8 cellular contexts compared by ENCODE assay signal in the genomic region with DNA sequence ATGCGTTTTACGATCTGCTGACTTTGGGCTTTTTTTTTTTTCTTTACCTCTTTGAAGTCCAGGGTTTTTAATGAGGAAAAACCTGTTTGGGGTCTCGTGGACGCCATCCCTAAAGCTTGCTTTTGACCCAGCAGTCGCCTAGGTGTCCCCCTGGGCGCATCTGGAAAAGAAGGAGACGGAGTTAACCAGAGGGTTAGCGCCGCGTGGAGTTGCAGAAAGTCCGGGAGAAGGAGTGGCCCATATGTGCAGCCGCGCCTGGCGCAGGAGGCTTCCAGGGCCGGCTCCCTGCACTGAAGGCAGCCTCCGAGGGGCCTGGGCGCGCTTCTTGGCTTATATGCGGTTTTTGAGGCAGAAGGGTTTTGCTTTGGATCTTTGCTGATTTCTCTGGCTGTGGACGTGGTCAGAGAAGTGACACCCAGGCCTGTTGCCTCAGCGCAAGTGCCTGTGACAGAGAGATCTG. TPM values are rescaled to one million over a fixed set of nuclear protein-coding genes. Genes with fewer than 3 reads are reported as not detected.
DNase-seq lines count a peak whose midpoint lies in the region; ATAC-seq and TF ChIP-seq lines count a peak whose summit lies in the region.

No MANE protein-coding gene starts in this region.

- H3K36me3 ChIP-seq in BLaER1 treated with 17β-estradiol and CSF1 and Interleukin-3, amounts not matched to agents 10 nM and 100 nM: peaks cover 0 to 17% (median 6%) of the 10 kb centered on the region in 11 experiments; a peak in 6 of 22 replicates
- no peaks in the 10 kb centered on the region for H3K36me3 ChIP-seq in rectal smooth muscle tissue (ENCODE audit: control insufficient read depth, insufficient read depth, low read length)

- peaks cover 46 to 53% (median 50%) of the 10 kb centered on the region in 11 experiments; a peak in 21 of 22 replicates for H4K20me1 ChIP-seq in BLaER1 treated with 17β-estradiol and CSF1 and Interleukin-3, amounts not matched to agents 10 nM and 100 nM

- DNase-seq in HFF-Myc (ENCODE audit: extremely low read depth, low read depth) (no peak), glutamatergic neuron (no peak), NCI-H446 (lab: John Stamatoyannopoulos, UW) (no peak)
- DNase-seq in activated CD4-positive, alpha-beta memory T cell treated with anti-CD3 and anti-CD28 coated beads for 36 hours: peak; percentile 36

- H3K27ac ChIP-seq in BLaER1 treated with 17β-estradiol and CSF1 and Interleukin-3, amounts not matched to agents 10 nM and 100 nM: peak overlapping the region; percentile 91 to 99 (median 96)
- peak overlapping the region; percentile 83 for H3K27ac ChIP-seq in rectal smooth muscle tissue (ENCODE audit: low read depth, low read length)

- ATAC-seq in HG02885 (IDR thresholded peaks at IDR 0.05; ENCODE audit: poor library complexity, unreplicated experiment) (no peak), GM18498 (IDR thresholded peaks at IDR 0.05; ENCODE audit: unreplicated experiment) (no peak)

- intact Hi-C loops in activated CD4-positive, alpha-beta memory T cell treated with anti-CD3 and anti-CD28 coated beads for 36 hours (cut with micrococcal nuclease): loop anchor here (2.0 kb wide), 2 partner anchors 16 to 92 kb away; no protein-coding TSS in a partner anchor

- peaks cover 4% of the 10 kb centered on the region for H3K36me3 Mint-ChIP-seq in activated CD4-positive, alpha-beta memory T cell treated with anti-CD3 and anti-CD28 coated beads for 36 hours
- no peaks in the 10 kb centered on the region for H3K36me3 Mint-ChIP-seq in glutamatergic neuron (ENCODE audit: unreplicated experiment)

- peak overlapping the region; percentile 96 to 99 (median 97) for H3K9ac ChIP-seq in BLaER1 treated with 17β-estradiol and CSF1 and Interleukin-3, amounts not matched to agents 10 nM and 100 nM
- peak overlapping the region; percentile 25 for H3K9ac ChIP-seq in rectal smooth muscle tissue (ENCODE audit: low read length)

- peak overlapping the region; percentile 89 to 99 (median 94) for H3K4me3 ChIP-seq in BLaER1 treated with 17β-estradiol and CSF1 and Interleukin-3, amounts not matched to agents 10 nM and 100 nM
- H3K4me3 ChIP-seq in HFF-Myc (replicated peaks; ENCODE audit: low read depth, low read length) (peak overlapping the region; percentile 61), rectal smooth muscle tissue (ENCODE audit: low read length) (peak overlapping the region; percentile 75)

- no peaks in the 10 kb centered on the region for H3K9me3 Mint-ChIP-seq in activated CD4-positive, alpha-beta memory T cell treated with anti-CD3 and anti-CD28 coated beads for 36 hours
- H3K9me3 Mint-ChIP-seq in glutamatergic neuron (ENCODE audit: unreplicated experiment): peaks cover 20% of the 10 kb centered on the region

- H3K27me3 ChIP-seq in BLaER1 treated with 17β-estradiol and CSF1 and Interleukin-3, amounts not matched to agents 10 nM and 100 nM: no peaks in the 10 kb centered on the region
- H3K27me3 ChIP-seq in rectal smooth muscle tissue (ENCODE audit: control insufficient read depth, insufficient read depth, low read length): no peaks in the 10 kb centered on the region

- H3K9me3 ChIP-seq in BLaER1 treated with 17β-estradiol and CSF1 and Interleukin-3, amounts not matched to agents 10 nM and 100 nM (replicated peaks in 1 of 11): no peaks in the 10 kb centered on the region

- H3K4me1 Mint-ChIP-seq in activated CD4-positive, alpha-beta memory T cell treated with anti-CD3 and anti-CD28 coated beads for 36 hours (ENCODE audit: low read depth): peaks cover 47% of the 10 kb centered on the region
- peaks cover 41% of the 10 kb centered on the region for H3K4me1 Mint-ChIP-seq in glutamatergic neuron (ENCODE audit: low read depth, unreplicated experiment)

- H3K4me1 ChIP-seq in BLaER1 treated with 17β-estradiol and CSF1 and Interleukin-3, amounts not matched to agents 10 nM and 100 nM: peaks cover 51 to 71% (median 60%) of the 10 kb centered on the region in 10 experiments
- H3K4me1 ChIP-seq in rectal smooth muscle tissue (ENCODE audit: control insufficient read depth, insufficient read depth, low read length): peaks cover 5% of the 10 kb centered on the region

- peak overlapping the region; percentile 96 for H3K4me3 Mint-ChIP-seq in activated CD4-positive, alpha-beta memory T cell treated with anti-CD3 and anti-CD28 coated beads for 36 hours
- H3K4me3 Mint-ChIP-seq in glutamatergic neuron (ENCODE audit: unreplicated experiment): peak overlapping the region; percentile 97

- H3K4me2 ChIP-seq in BLaER1 treated with 17β-estradiol and CSF1 and Interleukin-3, amounts not matched to agents 10 nM and 100 nM: peak overlapping the region; percentile 87 to 100 (median 98)

- H3K27ac Mint-ChIP-seq in activated CD4-positive, alpha-beta memory T cell treated with anti-CD3 and anti-CD28 coated beads for 36 hours: peak overlapping the region; percentile 91
- peak overlapping the region; percentile 92 for H3K27ac Mint-ChIP-seq in glutamatergic neuron (ENCODE audit: unreplicated experiment)

- POLR2A ChIA-PET in activated CD4-positive, alpha-beta memory T cell treated with anti-CD3 and anti-CD28 coated beads for 36 hours (lab: Charles Lee): no interaction called here

- TF ChIP-seq CTCF in HFF-Myc (IDR thresholded peaks at IDR 0.05; ENCODE audit: low read depth, low read length, missing control alignments) (no peak), glutamatergic neuron (IDR thresholded peaks at IDR 0.05; ENCODE audit: partially characterized antibody, unreplicated experiment) (no peak)

- CTCF ChIA-PET in activated CD4-positive, alpha-beta memory T cell treated with anti-CD3 and anti-CD28 coated beads for 36 hours (lab: Charles Lee): interaction anchor here (1.0 kb wide), 1 partner anchor 340 kb away, joined by 5 read pairs; no protein-coding TSS in a partner anchor

- no peaks in the 10 kb centered on the region for H3K27me3 Mint-ChIP-seq in activated CD4-positive, alpha-beta memory T cell treated with anti-CD3 and anti-CD28 coated beads for 36 hours
- peaks cover 14% of the 10 kb centered on the region for H3K27me3 Mint-ChIP-seq in glutamatergic neuron (ENCODE audit: unreplicated experiment)

RNA-seq across cellular contexts. Expression of a gene that starts 0.9 kb away (rescaled TPM):
- 10 to 100 TPM; 11.3 to 11.6 TPM for total RNA-seq in activated CD4-positive, alpha-beta memory T cell treated with anti-CD3 and anti-CD28 coated beads for 36 hours
- 44.3 TPM for total RNA-seq in glutamatergic neuron (ENCODE audit: unreplicated experiment)
